In the genomic region with DNA sequence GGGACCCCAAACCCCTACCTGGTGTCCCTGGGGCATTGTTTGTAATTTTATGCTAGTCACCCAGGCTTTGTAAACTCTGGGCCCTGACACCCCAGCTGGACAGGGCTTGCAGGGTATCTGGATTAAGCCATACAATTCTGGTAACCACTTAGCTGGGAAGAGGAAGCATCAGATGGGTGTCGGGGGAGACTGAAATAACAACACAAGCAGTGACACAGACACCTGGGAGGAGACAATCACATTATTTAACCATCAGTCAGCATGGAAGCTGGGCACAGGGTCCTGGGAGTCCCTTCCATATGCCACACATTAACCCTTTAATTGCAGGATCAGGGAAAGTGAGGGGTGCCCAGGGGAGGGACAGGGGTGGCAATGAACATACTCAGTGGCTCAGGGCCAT, we compare ENCODE assay signal across 17 cellular contexts. TPM values are rescaled to one million over a fixed set of nuclear protein-coding genes. Genes with fewer than 3 reads are reported as not detected.
DNase-seq lines count a peak whose midpoint lies in the region; ATAC-seq and TF ChIP-seq lines count a peak whose summit lies in the region.
"Had no signal": no experiment of that assay in that cellular context is flagged by ENCODE, and none has a peak within 500 bp of the region (broad histone marks: within the 10 kb centered on the region; RNA-seq: fewer than 3 reads in every experiment).

No MANE protein-coding gene starts in this region.

- H3K9ac ChIP-seq in SK-N-SH: no peak overlapping the region

- no peaks in the 10 kb centered on the region for H3K9me3 ChIP-seq in SK-N-SH
- H3K9me3 ChIP-seq: adrenal gland, mucosa of descending colon, psoas muscle, testis had no signal

- H3K4me3 ChIP-seq in SK-N-SH (ENCODE audit: low read depth in 2 of 2, low read length in 1 of 2) (no peak overlapping the region), NB4 (ENCODE audit: low read depth, low read length) (no peak overlapping the region)
- H3K4me3 ChIP-seq: mucosa of descending colon had no signal

- H3K79me2 ChIP-seq in SK-N-SH (ENCODE audit: insufficient read depth): no peaks in the 10 kb centered on the region

- no peak for ATAC-seq in SK-N-SH treated with all-trans-retinoic acid at 6 μM for 48 hours

- TF ChIP-seq EP300 in SK-N-SH (IDR thresholded peaks at IDR 0.05; ENCODE audit: borderline replicate concordance in 1 of 2, low read depth in 1 of 2, low read length in 1 of 2): no peak

- CTCF ChIA-PET in SK-N-SH (lab: Yijun Ruan, JAX): interaction anchor here (0.6 to 6.4 kb wide), 28 partner anchors 11 to 229 kb away, joined by 3 to 96 read pairs (median 4); partner anchors contain the start of gene COL11A2

- 82% methylated on average over 1 of the region's 1 CpG for WGBS in SK-N-SH (ENCODE audit: low lambda C conversion rate)

- no peaks in the 10 kb centered on the region for H4K20me1 ChIP-seq in SK-N-SH (ENCODE audit: insufficient read depth)

- DNase-seq in SK-N-SH (peak; percentile 41), NB4 (ENCODE audit: low read depth) (peak; percentile 34), myocyte (ENCODE audit: low read depth) (peak; percentile 41), kidney glomerular epithelial cell (lab: John Stamatoyannopoulos, UW) (no peak), medulla oblongata (ENCODE audit: extremely low spot score) (no peak)
- DNase-seq: activated T-cell treated with anti-CD3 and anti-CD28 coated beads, Interleukin-2, amount 50 U/mL, for 1 hour; cerebellar nuclear complex; COR-L47; mucosa of descending colon; NCI-H1436 treated with DMSO at 0.1 percent for 48 hours; NCI-H446; psoas muscle; stimulated activated CD4-positive, alpha-beta T cell treated with anti-CD3 and anti-CD28 coated beads, Interleukin-15, amount 100 ng/mL, for 24 hours; testis had no signal

- no peak overlapping the region for H2AFZ ChIP-seq in SK-N-SH (ENCODE audit: low read depth)

- H3K4me1 ChIP-seq in SK-N-SH (ENCODE audit: control insufficient read depth in 1 of 2, insufficient read depth in 2 of 2, low read depth in 1 of 2, low read length in 1 of 2): peaks cover 0 to 7% of the 10 kb centered on the region in 2 experiments; a peak in 1 of 4 replicates

- H3K36me3 ChIP-seq in SK-N-SH (replicated peaks in 1 of 2; ENCODE audit: control insufficient read depth in 1 of 2, insufficient read depth in 2 of 2, low read length in 1 of 2): no peaks in the 10 kb centered on the region
- H3K36me3 ChIP-seq: adrenal gland had no signal

- no peaks in the 10 kb centered on the region; the same call in 1 of the 2 replicates for H3K27me3 ChIP-seq in SK-N-SH (ENCODE audit: insufficient read depth)
- H3K27me3 ChIP-seq: adrenal gland, testis had no signal

- H3K4me2 ChIP-seq in SK-N-SH: no peak overlapping the region

- TF ChIP-seq CTCF in SK-N-SH (IDR thresholded peaks at IDR 0.05) (no peak), NB4 (IDR thresholded peaks at IDR 0.05; ENCODE audit: low read depth, low read length) (no peak)

- no peaks in the 10 kb centered on the region for H3K9me2 ChIP-seq in SK-N-SH

- TF ChIP-seq POLR2A in NB4 (IDR thresholded peaks at IDR 0.05; ENCODE audit: extremely low read depth, insufficient read length): no peak

- H3F3A ChIP-seq in SK-N-SH (replicated peaks; ENCODE audit: insufficient read depth): no peaks in the 10 kb centered on the region

- POLR2A ChIA-PET in SK-N-SH (lab: Yijun Ruan, JAX): no interaction called here

- TF ChIP-seq RAD21 in SK-N-SH (IDR thresholded peaks at IDR 0.05; ENCODE audit: low read length): no peak

- no peak overlapping the region for H3K27ac ChIP-seq in SK-N-SH (ENCODE audit: low read depth in 2 of 2, low read length in 1 of 2)
- H3K27ac ChIP-seq: adrenal gland, epithelial cell of prostate, psoas muscle, testis had no signal

TF ChIP-seq in SK-N-SH, 30 proteins besides CTCF, POLR2A, EP300 and RAD21 (continues in another document):
- TF ChIP-seq RFX5 (IDR thresholded peaks at IDR 0.05; ENCODE audit: low read length) (no peak), NFIC (IDR thresholded peaks at IDR 0.05; ENCODE audit: borderline replicate concordance) (no peak), NRF1 (IDR thresholded peaks at IDR 0.05; ENCODE audit: low read depth, low read length) (no peak), TEAD4 (IDR thresholded peaks at IDR 0.05; ENCODE audit: borderline replicate concordance, insufficient read depth) (no peak), ZBTB33 (IDR thresholded peaks at IDR 0.05; ENCODE audit: borderline replicate concordance, low read depth) (no peak), EZH2phosphoT487 (IDR thresholded peaks at IDR 0.05; ENCODE audit: borderline replicate concordance, low read depth) (no peak)

TF ChIP-seq in SK-N-SH treated with all-trans-retinoic acid at 6 μM for 48 hours, 23 proteins besides CTCF, POLR2A, EP300 and RAD21 (continues in another document):
- TF ChIP-seq ESRRG (CRISPR knock-in tag; IDR thresholded peaks at IDR 0.05) (no peak), ZC3H10 (CRISPR knock-in tag; IDR thresholded peaks at IDR 0.05) (no peak), ARNTL (CRISPR knock-in tag; IDR thresholded peaks at IDR 0.05; ENCODE audit: borderline replicate concordance, low read depth) (no peak), ZFP30 (CRISPR knock-in tag; IDR thresholded peaks at IDR 0.05) (no peak), ZNF70 (CRISPR knock-in tag; IDR thresholded peaks at IDR 0.05) (no peak), PATZ1 (CRISPR knock-in tag; IDR thresholded peaks at IDR 0.05; ENCODE audit: borderline replicate concordance) (no peak)
- TF ChIP-seq, protein P1, sequence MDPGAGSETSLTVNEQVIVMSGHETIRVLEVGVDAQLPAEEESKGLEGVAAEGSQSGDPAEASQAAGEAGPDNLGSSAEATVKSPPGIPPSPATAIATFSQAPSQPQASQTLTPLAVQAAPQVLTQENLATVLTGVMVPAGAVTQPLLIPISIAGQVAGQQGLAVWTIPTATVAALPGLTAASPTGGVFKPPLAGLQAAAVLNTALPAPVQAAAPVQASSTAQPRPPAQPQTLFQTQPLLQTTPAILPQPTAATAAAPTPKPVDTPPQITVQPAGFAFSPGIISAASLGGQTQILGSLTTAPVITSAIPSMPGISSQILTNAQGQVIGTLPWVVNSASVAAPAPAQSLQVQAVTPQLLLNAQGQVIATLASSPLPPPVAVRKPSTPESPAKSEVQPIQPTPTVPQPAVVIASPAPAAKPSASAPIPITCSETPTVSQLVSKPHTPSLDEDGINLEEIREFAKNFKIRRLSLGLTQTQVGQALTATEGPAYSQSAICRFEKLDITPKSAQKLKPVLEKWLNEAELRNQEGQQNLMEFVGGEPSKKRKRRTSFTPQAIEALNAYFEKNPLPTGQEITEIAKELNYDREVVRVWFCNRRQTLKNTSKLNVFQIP (CRISPR knock-in tag; IDR thresholded peaks at IDR 0.05; ENCODE audit: borderline replicate concordance, low read depth): no peak
- TF ChIP-seq, protein P2, sequence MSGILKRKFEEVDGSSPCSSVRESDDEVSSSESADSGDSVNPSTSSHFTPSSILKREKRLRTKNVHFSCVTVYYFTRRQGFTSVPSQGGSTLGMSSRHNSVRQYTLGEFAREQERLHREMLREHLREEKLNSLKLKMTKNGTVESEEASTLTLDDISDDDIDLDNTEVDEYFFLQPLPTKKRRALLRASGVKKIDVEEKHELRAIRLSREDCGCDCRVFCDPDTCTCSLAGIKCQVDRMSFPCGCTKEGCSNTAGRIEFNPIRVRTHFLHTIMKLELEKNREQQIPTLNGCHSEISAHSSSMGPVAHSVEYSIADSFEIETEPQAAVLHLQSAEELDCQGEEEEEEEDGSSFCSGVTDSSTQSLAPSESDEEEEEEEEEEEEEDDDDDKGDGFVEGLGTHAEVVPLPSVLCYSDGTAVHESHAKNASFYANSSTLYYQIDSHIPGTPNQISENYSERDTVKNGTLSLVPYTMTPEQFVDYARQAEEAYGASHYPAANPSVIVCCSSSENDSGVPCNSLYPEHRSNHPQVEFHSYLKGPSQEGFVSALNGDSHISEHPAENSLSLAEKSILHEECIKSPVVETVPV (CRISPR knock-in tag; IDR thresholded peaks at IDR 0.05): no peak

RNA-seq across cellular contexts. Expression of gene COL11A2, which starts 29.8 kb away (rescaled TPM):
- polyA plus RNA-seq in SK-N-SH (2012; rRNA removed): 0.99 and 1.1 TPM in 2 replicates
- 0.17 and 0.30 TPM in 2 replicates for polyA plus RNA-seq in SK-N-SH (2012; cell fraction: cytosol; rRNA removed)
- polyA plus RNA-seq in SK-N-SH (2012; cell fraction: nucleus; rRNA removed): 11.9 TPM in 2 replicates
- 0.96 and 1.9 TPM in 2 replicates for total RNA-seq in myocyte
- 1.2 TPM for polyA plus RNA-seq in myocyte (2012)

RNA-seq across cellular contexts. Expression of gene RXRB, which starts 38.0 kb away (rescaled TPM):
- 45.8 and 61.0 TPM in 2 replicates for polyA plus RNA-seq in SK-N-SH (2012; rRNA removed)
- 17.8 and 27.5 TPM in 2 replicates for polyA plus RNA-seq in SK-N-SH (2012; cell fraction: cytosol; rRNA removed)
- 154 and 237 TPM in 2 replicates for polyA plus RNA-seq in SK-N-SH (2012; cell fraction: nucleus; rRNA removed)
- 29.3 and 36.9 TPM in 2 replicates for total RNA-seq in myocyte
- polyA plus RNA-seq in myocyte (2012): 56.5 TPM

RNA-seq across cellular contexts. Expression of gene SLC39A7, which starts 38.2 kb away (rescaled TPM):
- 129 and 138 TPM in 2 replicates for polyA plus RNA-seq in SK-N-SH (2012; rRNA removed)
- polyA plus RNA-seq in SK-N-SH (2012; cell fraction: cytosol; rRNA removed): 125 and 141 TPM in 2 replicates
- polyA plus RNA-seq in SK-N-SH (2012; cell fraction: nucleus; rRNA removed): 115 and 121 TPM in 2 replicates
- 95.9 and 162 TPM in 2 replicates for total RNA-seq in myocyte
- 267 TPM for polyA plus RNA-seq in myocyte (2012)

RNA-seq across cellular contexts. Expression of gene HSD17B8, which starts 42.0 kb away (rescaled TPM):
- polyA plus RNA-seq in SK-N-SH (2012; rRNA removed): 33.5 and 37.5 TPM in 2 replicates
- 21.5 and 28.7 TPM in 2 replicates for polyA plus RNA-seq in SK-N-SH (2012; cell fraction: cytosol; rRNA removed)
- 51.3 and 79.0 TPM in 2 replicates for polyA plus RNA-seq in SK-N-SH (2012; cell fraction: nucleus; rRNA removed)
- total RNA-seq in myocyte: 9.4 and 15.9 TPM in 2 replicates
- 14.9 TPM for polyA plus RNA-seq in myocyte (2012)

RNA-seq across cellular contexts. Expression of gene RING1, which starts 45.8 kb away (rescaled TPM):
- polyA plus RNA-seq in SK-N-SH (2012; rRNA removed): 55.1 and 61.3 TPM in 2 replicates
- polyA plus RNA-seq in SK-N-SH (2012; cell fraction: cytosol; rRNA removed): 30.4 and 40.3 TPM in 2 replicates
- polyA plus RNA-seq in SK-N-SH (2012; cell fraction: nucleus; rRNA removed): 158 and 191 TPM in 2 replicates
- 21.6 and 21.8 TPM in 2 replicates for total RNA-seq in myocyte
- polyA plus RNA-seq in myocyte (2012): 64.3 TPM

Comparison
In these comparisons a context has a peak if more than half of its experiments do, and no peak if none do; other contexts are left out.
1. DNase-seq: peak in SK-N-SH (single experiment), NB4 (single experiment) and myocyte (single experiment); none in kidney glomerular epithelial cell (single experiment) and medulla oblongata (single experiment).